In genomic region chr15:67446449-67446848, GRCh38 we compare ENCODE assay signal across 14 cellular contexts.
DNase-seq lines count a peak whose midpoint lies in the region; ATAC-seq and TF ChIP-seq lines count a peak whose summit lies in the region.
"Had no signal": no experiment of that assay in that cellular context is flagged by ENCODE, and none has a peak within 500 bp of the region (broad histone marks: within the 10 kb centered on the region; RNA-seq: fewer than 3 reads in every experiment).

No MANE protein-coding gene starts in this region.

- no peaks in the 10 kb centered on the region for H3K4me1 ChIP-seq in GM23338 (ENCODE audit: insufficient read depth)
- peaks cover 6% of the 10 kb centered on the region for H3K4me1 ChIP-seq in body of pancreas
- H3K4me1 ChIP-seq in breast epithelium = no peaks in the 10 kb centered on the region

- no peak overlapping the region for H2AFZ ChIP-seq in GM23338

- H3K27me3 ChIP-seq in GM23338 (ENCODE audit: insufficient read depth) (no peaks in the 10 kb centered on the region), body of pancreas (no peaks in the 10 kb centered on the region), breast epithelium (no peaks in the 10 kb centered on the region)

- H3K36me3 ChIP-seq in GM23338 (ENCODE audit: insufficient read depth) (no peaks in the 10 kb centered on the region), body of pancreas (replicated peaks in 1 of 2; ENCODE audit: insufficient read depth in 1 of 2, low read depth in 2 of 2) (no peaks in the 10 kb centered on the region), breast epithelium (no peaks in the 10 kb centered on the region)

- no peaks in the 10 kb centered on the region for H3K36me3 Mint-ChIP-seq in GM23338 (ENCODE audit: low read depth)
- H3K36me3 Mint-ChIP-seq: CD4-positive, alpha-beta memory T cell had no signal

- ATAC-seq in GM23338 (peak; percentile 42), body of pancreas (no peak)
- ATAC-seq: HCT116 had no signal

- no peaks in the 10 kb centered on the region for H3K9me3 ChIP-seq in body of pancreas
- H3K9me3 ChIP-seq in breast epithelium = no peaks in the 10 kb centered on the region

- no peaks in the 10 kb centered on the region for H3F3A ChIP-seq in GM23338 (replicated peaks; ENCODE audit: low read depth)

- no peaks in the 10 kb centered on the region for H3K27me3 Mint-ChIP-seq in GM23338 (ENCODE audit: insufficient read depth, low read depth, poor library complexity)
- H3K27me3 Mint-ChIP-seq: CD4-positive, alpha-beta memory T cell had no signal

- H3K79me2 ChIP-seq in GM23338 (replicated peaks; ENCODE audit: insufficient read depth) = no peaks in the 10 kb centered on the region

- H3K27ac Mint-ChIP-seq in GM23338 = no peak overlapping the region
- H3K27ac Mint-ChIP-seq: CD4-positive, alpha-beta memory T cell; H9 had no signal

- no peak for TF ChIP-seq POLR2A in body of pancreas (IDR thresholded peaks at IDR 0.05)
- no peak for TF ChIP-seq POLR2A in breast epithelium (IDR thresholded peaks at IDR 0.05)

- peaks cover 7% of the 10 kb centered on the region; the same call in 2 of the 3 replicates for H3K9me3 Mint-ChIP-seq in GM23338

- H3K9me2 ChIP-seq in GM23338 (ENCODE audit: insufficient read depth) = no peaks in the 10 kb centered on the region

- WGBS in body of pancreas, 2 donors = 6 to 25% methylated on average over 2 of the region's 2 CpGs

- H3K4me3 ChIP-seq in GM23338 (no peak overlapping the region), body of pancreas (no peak overlapping the region), breast epithelium (no peak overlapping the region)

- no peaks in the 10 kb centered on the region for H4K20me1 ChIP-seq in GM23338 (replicated peaks; ENCODE audit: insufficient read depth)

- H3K27ac ChIP-seq in GM23338 (ENCODE audit: low read depth) (no peak overlapping the region), body of pancreas (peak overlapping the region in 1 of 4 donors; percentile 21), breast epithelium (no peak overlapping the region)

- TF ChIP-seq CTCF in GM23338 (conservative IDR thresholded peaks at IDR 0.05; ENCODE audit: low read depth in 2 of 2) (no peak), body of pancreas (IDR thresholded peaks at IDR 0.05) (no peak), breast epithelium (IDR thresholded peaks at IDR 0.05) (no peak)

- intact Hi-C loops in body of pancreas (cut with DNase I) (no loop called here), breast epithelium (cut with DNase I; ENCODE audit: low total_unique reads) (no loop called here)

- no peak overlapping the region for H3K4me3 Mint-ChIP-seq in GM23338
- H3K4me3 Mint-ChIP-seq: CD4-positive, alpha-beta memory T cell; H9 had no signal

- DNase-seq in ELF-1 (ENCODE audit: low read depth, low spot score) = peak; percentile 53
- peak; percentile 25 for DNase-seq in GM23338 (ENCODE audit: low spot score)
- DNase-seq in body of pancreas = peak in 3 of 4 donors; percentile 23 to 47 (median 39)
- DNase-seq in NCI-H345 treated with DMSO at 0.1 percent for 48 hours (lab: John Stamatoyannopoulos, UW; ENCODE audit: unreplicated experiment) = no peak
- no peak for DNase-seq in NCI-H2029 treated with DMSO at 0.1 percent for 48 hours (lab: John Stamatoyannopoulos, UW)
- DNase-seq in breast epithelium (ENCODE audit: low spot score in 2 of 2) = no peak
- DNase-seq: C1 segment of cervical spinal cord; Calu3; CD4-positive, alpha-beta memory T cell; COR-L47; DMS53; DMS79 treated with DMSO at 0.1 percent for 48 hours; H9 had no signal

- H3K4me2 ChIP-seq in GM23338 = no peak overlapping the region

- no peaks in the 10 kb centered on the region; the same call in 2 of the 3 replicates for H3K4me1 Mint-ChIP-seq in GM23338
- H3K4me1 Mint-ChIP-seq: CD4-positive, alpha-beta memory T cell had no signal

TF ChIP-seq in GM23338, 12 proteins besides CTCF, POLR2A, EP300 and RAD21 (continues in another document):
- TF ChIP-seq REST (IDR thresholded peaks at IDR 0.05; ENCODE audit: unreplicated experiment) (no peak), ZNF114 (CRISPR knock-in tag; IDR thresholded peaks at IDR 0.05) (no peak), STAT1 (IDR thresholded peaks at IDR 0.05; ENCODE audit: unreplicated experiment) (no peak), CREB1 (CRISPR knock-in tag; IDR thresholded peaks at IDR 0.05; ENCODE audit: low read depth) (no peak), ZNF331 (CRISPR knock-in tag; IDR thresholded peaks at IDR 0.05; ENCODE audit: low read depth) (no peak), POLR2AphosphoS5 (IDR thresholded peaks at IDR 0.05; ENCODE audit: low read depth) (no peak)
- TF ChIP-seq, protein P1, sequence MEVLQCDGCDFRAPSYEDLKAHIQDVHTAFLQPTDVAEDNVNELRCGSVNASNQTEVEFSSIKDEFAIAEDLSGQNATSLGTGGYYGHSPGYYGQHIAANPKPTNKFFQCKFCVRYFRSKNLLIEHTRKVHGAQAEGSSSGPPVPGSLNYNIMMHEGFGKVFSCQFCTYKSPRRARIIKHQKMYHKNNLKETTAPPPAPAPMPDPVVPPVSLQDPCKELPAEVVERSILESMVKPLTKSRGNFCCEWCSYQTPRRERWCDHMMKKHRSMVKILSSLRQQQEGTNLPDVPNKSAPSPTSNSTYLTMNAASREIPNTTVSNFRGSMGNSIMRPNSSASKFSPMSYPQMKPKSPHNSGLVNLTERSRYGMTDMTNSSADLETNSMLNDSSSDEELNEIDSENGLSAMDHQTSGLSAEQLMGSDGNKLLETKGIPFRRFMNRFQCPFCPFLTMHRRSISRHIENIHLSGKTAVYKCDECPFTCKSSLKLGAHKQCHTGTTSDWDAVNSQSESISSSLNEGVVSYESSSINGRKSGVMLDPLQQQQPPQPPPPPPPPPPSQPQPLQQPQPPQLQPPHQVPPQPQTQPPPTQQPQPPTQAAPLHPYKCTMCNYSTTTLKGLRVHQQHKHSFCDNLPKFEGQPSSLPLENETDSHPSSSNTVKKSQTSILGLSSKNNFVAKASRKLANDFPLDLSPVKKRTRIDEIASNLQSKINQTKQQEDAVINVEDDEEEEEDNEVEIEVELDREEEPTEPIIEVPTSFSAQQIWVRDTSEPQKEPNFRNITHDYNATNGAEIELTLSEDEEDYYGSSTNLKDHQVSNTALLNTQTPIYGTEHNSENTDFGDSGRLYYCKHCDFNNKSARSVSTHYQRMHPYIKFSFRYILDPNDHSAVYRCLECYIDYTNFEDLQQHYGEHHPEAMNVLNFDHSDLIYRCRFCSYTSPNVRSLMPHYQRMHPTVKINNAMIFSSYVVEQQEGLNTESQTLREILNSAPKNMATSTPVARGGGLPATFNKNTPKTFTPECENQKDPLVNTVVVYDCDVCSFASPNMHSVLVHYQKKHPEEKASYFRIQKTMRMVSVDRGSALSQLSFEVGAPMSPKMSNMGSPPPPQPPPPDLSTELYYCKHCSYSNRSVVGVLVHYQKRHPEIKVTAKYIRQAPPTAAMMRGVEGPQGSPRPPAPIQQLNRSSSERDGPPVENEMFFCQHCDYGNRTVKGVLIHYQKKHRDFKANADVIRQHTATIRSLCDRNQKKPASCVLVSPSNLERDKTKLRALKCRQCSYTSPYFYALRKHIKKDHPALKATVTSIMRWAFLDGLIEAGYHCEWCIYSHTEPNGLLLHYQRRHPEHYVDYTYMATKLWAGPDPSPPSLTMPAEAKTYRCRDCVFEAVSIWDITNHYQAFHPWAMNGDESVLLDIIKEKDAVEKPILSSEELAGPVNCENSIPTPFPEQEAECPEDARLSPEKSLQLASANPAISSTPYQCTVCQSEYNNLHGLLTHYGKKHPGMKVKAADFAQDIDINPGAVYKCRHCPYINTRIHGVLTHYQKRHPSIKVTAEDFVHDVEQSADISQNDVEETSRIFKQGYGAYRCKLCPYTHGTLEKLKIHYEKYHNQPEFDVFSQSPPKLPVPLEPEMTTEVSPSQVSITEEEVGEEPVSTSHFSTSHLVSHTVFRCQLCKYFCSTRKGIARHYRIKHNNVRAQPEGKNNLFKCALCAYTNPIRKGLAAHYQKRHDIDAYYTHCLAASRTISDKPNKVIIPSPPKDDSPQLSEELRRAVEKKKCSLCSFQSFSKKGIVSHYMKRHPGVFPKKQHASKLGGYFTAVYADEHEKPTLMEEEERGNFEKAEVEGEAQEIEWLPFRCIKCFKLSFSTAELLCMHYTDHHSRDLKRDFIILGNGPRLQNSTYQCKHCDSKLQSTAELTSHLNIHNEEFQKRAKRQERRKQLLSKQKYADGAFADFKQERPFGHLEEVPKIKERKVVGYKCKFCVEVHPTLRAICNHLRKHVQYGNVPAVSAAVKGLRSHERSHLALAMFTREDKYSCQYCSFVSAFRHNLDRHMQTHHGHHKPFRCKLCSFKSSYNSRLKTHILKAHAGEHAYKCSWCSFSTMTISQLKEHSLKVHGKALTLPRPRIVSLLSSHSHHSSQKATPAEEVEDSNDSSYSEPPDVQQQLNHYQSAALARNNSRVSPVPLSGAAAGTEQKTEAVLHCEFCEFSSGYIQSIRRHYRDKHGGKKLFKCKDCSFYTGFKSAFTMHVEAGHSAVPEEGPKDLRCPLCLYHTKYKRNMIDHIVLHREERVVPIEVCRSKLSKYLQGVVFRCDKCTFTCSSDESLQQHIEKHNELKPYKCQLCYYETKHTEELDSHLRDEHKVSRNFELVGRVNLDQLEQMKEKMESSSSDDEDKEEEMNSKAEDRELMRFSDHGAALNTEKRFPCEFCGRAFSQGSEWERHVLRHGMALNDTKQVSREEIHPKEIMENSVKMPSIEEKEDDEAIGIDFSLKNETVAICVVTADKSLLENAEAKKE (CRISPR knock-in tag; IDR thresholded peaks at IDR 0.05) = no peak

Comparison
In these comparisons a context has a peak if more than half of its experiments do, and no peak if none do; other contexts are left out.
1. DNase-seq: peak in ELF-1 (single experiment), GM23338 (single experiment) and body of pancreas (3 of 4); none in NCI-H345 treated with DMSO at 0.1 percent for 48 hours (single experiment), NCI-H2029 treated with DMSO at 0.1 percent for 48 hours (single experiment) and breast epithelium (0 of 2).